In the genomic region with DNA sequence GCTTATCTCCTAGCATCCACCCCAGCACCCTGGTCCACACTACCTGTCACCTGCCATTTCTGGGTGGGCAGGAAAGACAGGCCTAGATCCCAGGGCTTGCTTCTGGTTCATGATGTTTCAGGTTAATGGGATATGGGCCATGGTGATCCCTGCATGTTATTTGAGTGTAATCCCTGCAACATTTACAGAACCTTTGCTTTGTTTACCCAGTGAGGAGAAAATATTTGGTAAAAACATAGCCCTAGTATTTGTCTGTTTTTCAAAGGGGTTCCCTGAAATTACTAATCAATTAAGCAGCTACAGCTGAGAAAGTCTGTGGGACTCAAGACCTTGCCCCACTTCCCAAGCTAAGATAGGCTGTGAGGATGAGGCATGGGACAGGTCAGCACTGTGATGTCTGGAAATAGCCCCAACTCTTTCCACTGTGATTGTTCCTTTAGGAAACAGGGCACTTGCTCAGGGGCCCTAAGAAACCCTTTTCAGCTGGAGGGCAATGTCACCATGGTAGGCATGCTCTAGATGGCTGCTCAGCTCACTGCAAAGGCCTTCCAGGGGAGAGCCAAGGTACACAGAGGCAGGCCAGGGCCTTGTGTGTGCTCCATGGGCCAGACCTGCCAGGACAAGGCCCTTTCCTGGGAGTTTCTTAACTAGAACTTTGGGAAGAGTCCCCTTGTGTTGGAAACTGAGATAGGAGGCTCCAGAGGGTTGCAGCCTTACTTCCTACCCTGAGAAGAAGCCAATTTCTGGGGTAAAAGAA, we compare ENCODE assay signal across 26 cellular contexts. TPM values are rescaled to one million over a fixed set of nuclear protein-coding genes. Genes with fewer than 3 reads are reported as not detected.
DNase-seq lines count a peak whose midpoint lies in the region; ATAC-seq and TF ChIP-seq lines count a peak whose summit lies in the region.
"Had no signal": no experiment of that assay in that cellular context is flagged by ENCODE, and none has a peak within 500 bp of the region (broad histone marks: within the 10 kb centered on the region; RNA-seq: fewer than 3 reads in every experiment).

No MANE protein-coding gene starts in this region.

- H3K9ac ChIP-seq in mesendoderm (ENCODE audit: low read length): no peak overlapping the region

- H3K56ac ChIP-seq in mesendoderm (ENCODE audit: low read length): no peak overlapping the region

- no peak overlapping the region for H3K4me3 Mint-ChIP-seq in stimulated activated naive CD8-positive, alpha-beta T cell treated with anti-CD3 and anti-CD28 coated beads, Interleukin-15, amount 100 ng/mL, for 72 hours
- H3K4me3 Mint-ChIP-seq: activated naive CD8-positive, alpha-beta T cell treated with anti-CD3 and anti-CD28 coated beads, Interleukin-2, amount 10 ng/mL, durations not matched to agents 7 days and 5 days; nephron; stimulated activated naive CD8-positive, alpha-beta T cell treated with anti-CD3 and anti-CD28 coated beads, Interleukin-15, Interleukin-2, amounts not matched to agents 100 ng/mL and 50 ng/mL, for 24 hours; T-helper 1 cell treated with Interleukin-12 subunit alpha and Interleukin-12 subunit beta and Interleukin-4 antibody, amounts not matched to agents 30 μg/mL and 1 μg/mL, for 36 hours had no signal

- no peaks in the 10 kb centered on the region for H3K79me2 ChIP-seq in mesendoderm (ENCODE audit: control insufficient read depth, insufficient read depth, low read length)

- no peak for TF ChIP-seq POLR2A in body of pancreas (IDR thresholded peaks at IDR 0.05)

- peak overlapping the region; percentile 91 for H3K4ac ChIP-seq in mesendoderm (ENCODE audit: low read depth, low read length)

- ATAC-seq in Right ventricle myocardium superior (ENCODE audit: poor library complexity) (peak; percentile 31), upper lobe of right lung (no peak), HG03280 (IDR thresholded peaks at IDR 0.05; ENCODE audit: unreplicated experiment) (no peak), body of pancreas (no peak)
- no peak for ATAC-seq in stimulated activated naive CD8-positive, alpha-beta T cell treated with anti-CD3 and anti-CD28 coated beads, Interleukin-15, amount 100 ng/mL, for 72 hours
- ATAC-seq: gastroesophageal sphincter had no signal

- H3K4me1 ChIP-seq in left ventricle myocardium inferior (peaks cover 8% of the 10 kb centered on the region), mesendoderm (ENCODE audit: control insufficient read depth, low read depth, low read length) (no peaks in the 10 kb centered on the region), upper lobe of right lung (peaks cover 15% of the 10 kb centered on the region), body of pancreas (no peaks in the 10 kb centered on the region)
- H3K4me1 ChIP-seq: esophagus squamous epithelium, gastroesophageal sphincter had no signal

- H3K27me3 Mint-ChIP-seq in stimulated activated naive CD8-positive, alpha-beta T cell treated with anti-CD3 and anti-CD28 coated beads, Interleukin-15, amount 100 ng/mL, for 72 hours: no peaks in the 10 kb centered on the region
- H3K27me3 Mint-ChIP-seq: activated naive CD8-positive, alpha-beta T cell treated with anti-CD3 and anti-CD28 coated beads, Interleukin-2, amount 10 ng/mL, durations not matched to agents 7 days and 5 days; stimulated activated naive CD8-positive, alpha-beta T cell treated with anti-CD3 and anti-CD28 coated beads, Interleukin-15, Interleukin-2, amounts not matched to agents 100 ng/mL and 50 ng/mL, for 24 hours had no signal

- no peak overlapping the region for H4K8ac ChIP-seq in mesendoderm (ENCODE audit: low read depth, low read length)

- no peaks in the 10 kb centered on the region for H3K79me1 ChIP-seq in mesendoderm (ENCODE audit: low read length)

- H4K5ac ChIP-seq in mesendoderm (ENCODE audit: low read length): no peak overlapping the region

- H3K36me3 ChIP-seq in left ventricle myocardium inferior (no peaks in the 10 kb centered on the region), brain microvascular endothelial cell (replicated peaks) (no peaks in the 10 kb centered on the region), mesendoderm (ENCODE audit: control insufficient read depth, insufficient read depth, low read length) (no peaks in the 10 kb centered on the region), upper lobe of right lung (no peaks in the 10 kb centered on the region), body of pancreas (replicated peaks in 1 of 2; ENCODE audit: insufficient read depth in 1 of 2, low read depth in 2 of 2) (no peaks in the 10 kb centered on the region)
- H3K36me3 ChIP-seq: esophagus squamous epithelium, Peyer's patch, tibial artery had no signal

- H3K18ac ChIP-seq in mesendoderm (ENCODE audit: low read length): peak overlapping the region; percentile 88

- H2BK5ac ChIP-seq in mesendoderm (ENCODE audit: low read length): peak overlapping the region; percentile 77

- H3K4me3 ChIP-seq in left ventricle myocardium inferior (no peak overlapping the region), brain microvascular endothelial cell (ENCODE audit: low read depth, low read length) (no peak overlapping the region), mesendoderm (ENCODE audit: low read length) (no peak overlapping the region), upper lobe of right lung (no peak overlapping the region), body of pancreas (no peak overlapping the region)
- H3K4me3 ChIP-seq: esophagus squamous epithelium, gastroesophageal sphincter, Peyer's patch, skin epidermis, tibial artery had no signal

- H3K9me3 ChIP-seq in left ventricle myocardium inferior (replicated peaks): no peaks in the 10 kb centered on the region
- no peaks in the 10 kb centered on the region for H3K9me3 ChIP-seq in upper lobe of right lung
- no peaks in the 10 kb centered on the region for H3K9me3 ChIP-seq in body of pancreas
- H3K9me3 ChIP-seq: esophagus squamous epithelium, gastroesophageal sphincter, Peyer's patch, tibial artery had no signal

- peak overlapping the region; percentile 15 for H2AK5ac ChIP-seq in mesendoderm (ENCODE audit: low read length)

- H2BK120ac ChIP-seq in mesendoderm (ENCODE audit: low read depth, low read length): peak overlapping the region; percentile 88

- DNase-seq in Right ventricle myocardium superior: no peak
- DNase-seq in left ventricle myocardium inferior: no peak
- no peak for DNase-seq in brain microvascular endothelial cell
- DNase-seq in mesendoderm: no peak
- no peak for DNase-seq in upper lobe of right lung
- DNase-seq in stimulated activated naive CD8-positive, alpha-beta T cell treated with anti-CD3 and anti-CD28 coated beads, Interleukin-15, amount 100 ng/mL, for 72 hours: no peak
- no peak for DNase-seq in body of pancreas
- DNase-seq: activated CD4-positive, alpha-beta T cell treated with anti-CD3 and anti-CD28 coated beads, Interleukin-2, amount 50 U/mL, for 1 hour; activated effector memory CD4-positive, alpha-beta T cell treated with Interleukin-2 at 50 U/mL for 16 hours; activated naive CD8-positive, alpha-beta T cell treated with anti-CD3 and anti-CD28 coated beads, Interleukin-2, amount 10 ng/mL, durations not matched to agents 7 days and 5 days; C1 segment of cervical spinal cord; EL; esophagus squamous epithelium; GOT3; midbrain; MM.1S; NCI-H1436; NCI-H510A treated with DMSO at 0.1 percent for 48 hours; Peyer's patch; tibial artery had no signal

- H3K27me3 ChIP-seq in left ventricle myocardium inferior (ENCODE audit: low read depth) (no peaks in the 10 kb centered on the region), brain microvascular endothelial cell (replicated peaks) (no peaks in the 10 kb centered on the region), mesendoderm (ENCODE audit: insufficient read depth, low read length, poor library complexity) (no peaks in the 10 kb centered on the region), upper lobe of right lung (no peaks in the 10 kb centered on the region), body of pancreas (no peaks in the 10 kb centered on the region)
- H3K27me3 ChIP-seq: esophagus squamous epithelium, gastroesophageal sphincter, Peyer's patch, tibial artery had no signal

- intact Hi-C loops in Right ventricle myocardium superior (cut with DNase I): no loop called here
- intact Hi-C loops in left ventricle myocardium inferior (cut with micrococcal nuclease): no loop called here
- intact Hi-C loops in upper lobe of right lung (cut with DNase I): no loop called here
- intact Hi-C loops in body of pancreas (cut with DNase I): no loop called here

- H3K4me2 ChIP-seq in mesendoderm (ENCODE audit: low read length): no peak overlapping the region

- TF ChIP-seq CTCF in left ventricle myocardium inferior (IDR thresholded peaks at IDR 0.05; ENCODE audit: borderline replicate concordance) (no peak), brain microvascular endothelial cell (IDR thresholded peaks at IDR 0.05; ENCODE audit: low read depth, low read length, missing control alignments) (no peak), upper lobe of right lung (IDR thresholded peaks at IDR 0.05) (no peak), body of pancreas (IDR thresholded peaks at IDR 0.05) (no peak)

- in situ Hi-C loops in brain microvascular endothelial cell (cut with HindIII; ENCODE audit: low pct_ligation_motif_present, low sequenced_read_pairs): no loop called here

- H2BK15ac ChIP-seq in mesendoderm (replicated peaks; ENCODE audit: low read depth): no peak overlapping the region

- peak overlapping the region in 1 of 2 donors; percentile 86 for H3K27ac Mint-ChIP-seq in stimulated activated naive CD8-positive, alpha-beta T cell treated with anti-CD3 and anti-CD28 coated beads, Interleukin-15, amount 100 ng/mL, for 72 hours
- H3K27ac Mint-ChIP-seq: activated naive CD8-positive, alpha-beta T cell treated with anti-CD3 and anti-CD28 coated beads, Interleukin-2, amount 10 ng/mL, durations not matched to agents 7 days and 5 days; stimulated activated naive CD8-positive, alpha-beta T cell treated with anti-CD3 and anti-CD28 coated beads, Interleukin-15, Interleukin-2, amounts not matched to agents 100 ng/mL and 50 ng/mL, for 24 hours; T-helper 1 cell treated with Interleukin-12 subunit alpha and Interleukin-12 subunit beta and Interleukin-4 antibody, amounts not matched to agents 30 μg/mL and 1 μg/mL, for 36 hours had no signal

- no peak overlapping the region for H3K23ac ChIP-seq in mesendoderm (ENCODE audit: low read length)

- no peaks in the 10 kb centered on the region for H3K9me3 Mint-ChIP-seq in stimulated activated naive CD8-positive, alpha-beta T cell treated with anti-CD3 and anti-CD28 coated beads, Interleukin-15, amount 100 ng/mL, for 72 hours
- H3K9me3 Mint-ChIP-seq: nephron; stimulated activated naive CD8-positive, alpha-beta T cell treated with anti-CD3 and anti-CD28 coated beads, Interleukin-15, Interleukin-2, amounts not matched to agents 100 ng/mL and 50 ng/mL, for 24 hours; T-helper 1 cell treated with Interleukin-12 subunit alpha and Interleukin-12 subunit beta and Interleukin-4 antibody, amounts not matched to agents 30 μg/mL and 1 μg/mL, for 36 hours had no signal

- H3K4me1 Mint-ChIP-seq in stimulated activated naive CD8-positive, alpha-beta T cell treated with anti-CD3 and anti-CD28 coated beads, Interleukin-15, amount 100 ng/mL, for 72 hours: no peaks in the 10 kb centered on the region
- H3K4me1 Mint-ChIP-seq: activated naive CD8-positive, alpha-beta T cell treated with anti-CD3 and anti-CD28 coated beads, Interleukin-2, amount 10 ng/mL, durations not matched to agents 7 days and 5 days had no signal

- H3K27ac ChIP-seq in left ventricle myocardium inferior (replicated peaks) (no peak overlapping the region), brain microvascular endothelial cell (peak overlapping the region; percentile 92), mesendoderm (ENCODE audit: low read depth, low read length) (no peak overlapping the region), upper lobe of right lung (peak overlapping the region; percentile 31), body of pancreas (no peak overlapping the region)
- H3K27ac ChIP-seq: esophagus squamous epithelium, gastroesophageal sphincter, Peyer's patch, skin epidermis, tibial artery had no signal

RNA-seq across cellular contexts. Expression of gene TRANK1, which starts 11.1 kb away (rescaled TPM):
- total RNA-seq in Right ventricle myocardium superior (3.4 TPM), left ventricle myocardium inferior (6.6 TPM), upper lobe of right lung (38.5 TPM), body of pancreas (1 to 10 TPM; 3.6 to 7.8 TPM)
- polyA plus RNA-seq in mesendoderm (2013, experiment 1 of 2): 1.0 TPM
- polyA plus RNA-seq in mesendoderm (2013, experiment 2 of 2): 1.1 TPM

RNA-seq across cellular contexts. Expression of gene EPM2AIP1, which starts 59.2 kb away (rescaled TPM):
- total RNA-seq in Right ventricle myocardium superior (17.9 TPM), left ventricle myocardium inferior (25.4 TPM), upper lobe of right lung (20.1 TPM), body of pancreas (10 to 100 TPM in 1 of 2 donors, 1 to 10 TPM in 1; 9.1 to 10.9 TPM)
- polyA plus RNA-seq in mesendoderm (2013, experiment 1 of 2): 6.6 TPM
- polyA plus RNA-seq in mesendoderm (2013, experiment 2 of 2): 6.6 TPM

RNA-seq across cellular contexts. Expression of gene MLH1, which starts 59.6 kb away (rescaled TPM):
- total RNA-seq in Right ventricle myocardium superior (42.7 TPM), left ventricle myocardium inferior (55.6 TPM), upper lobe of right lung (31.3 TPM), body of pancreas (10 to 100 TPM; 16.9 to 38.9 TPM)
- 35.9 TPM for polyA plus RNA-seq in mesendoderm (2013, experiment 1 of 2)
- 35.5 TPM for polyA plus RNA-seq in mesendoderm (2013, experiment 2 of 2)

Comparison
In these comparisons a context has a peak if more than half of its experiments do, and no peak if none do; other contexts are left out.
1. H3K27ac ChIP-seq: peak in brain microvascular endothelial cell (single experiment) and upper lobe of right lung (single experiment); none in left ventricle myocardium inferior (single experiment), mesendoderm (single experiment) and body of pancreas (0 of 4).